22 cellular contexts compared by ENCODE assay signal in the genomic region with DNA sequence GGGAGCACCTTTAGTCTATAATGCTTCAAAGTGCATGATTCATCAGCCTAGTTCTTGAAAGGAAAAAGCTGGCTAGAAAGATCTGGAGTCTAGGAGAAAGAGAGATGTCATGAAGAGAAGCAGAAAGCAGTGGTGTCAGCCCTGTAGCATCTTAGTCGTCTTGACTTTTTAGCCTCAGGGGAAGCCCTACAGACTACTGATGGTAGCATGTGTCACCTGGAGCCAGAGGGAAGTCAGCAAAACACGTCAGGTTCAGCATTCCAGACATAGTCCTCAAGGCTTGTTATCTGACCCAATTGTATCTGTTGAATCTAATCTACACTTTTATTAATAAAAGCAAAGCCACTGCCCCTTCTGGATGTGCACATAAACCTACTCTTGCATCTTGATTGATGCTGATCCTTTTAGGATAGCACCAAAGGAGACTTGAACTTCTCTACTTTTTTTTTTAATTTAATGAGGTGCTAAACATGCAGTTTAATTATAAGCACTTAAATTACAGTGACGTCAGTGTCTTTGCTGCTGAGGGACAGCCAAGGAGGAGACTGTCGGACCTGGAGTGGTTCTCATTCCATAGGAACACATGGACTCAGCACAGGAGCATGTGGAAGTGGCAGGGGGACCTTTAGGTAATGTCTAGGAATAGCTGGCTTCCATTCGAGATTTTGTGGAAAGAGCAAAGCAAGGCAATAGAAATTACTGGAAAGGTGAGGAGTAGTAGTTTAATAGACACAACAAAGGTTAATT.
A peak's percentile ranks its signal among the peaks of the same experiment; 100 is the strongest.
DNase-seq lines count a peak whose midpoint lies in the region; ATAC-seq lines count a peak whose summit lies in the region.
"Had no signal": no experiment of that assay in that cellular context is flagged by ENCODE, and none has a peak within 500 bp of the region (broad histone marks: within the 10 kb centered on the region; RNA-seq: fewer than 3 reads in every experiment).

No MANE protein-coding gene starts in this region.

- no peak overlapping the region for H2BK15ac ChIP-seq in mesendoderm (replicated peaks; ENCODE audit: low read depth)

- DNase-seq in islet precursor cell (peak; percentile 81), mesendoderm (peak; percentile 40), trophoblast cell (peak; percentile 88 to 94)
- DNase-seq in activated naive CD4-positive, alpha-beta T cell treated with anti-CD3 and anti-CD28 coated beads, Interleukin-2, amount 50 U/mL, for 16 hours, result no peak
- DNase-seq: 8988T; ACHN; BE2C; C1 segment of cervical spinal cord; CD4-positive, alpha-beta memory T cell; CD4-positive, CD25-positive, alpha-beta regulatory T cell; CD8-positive, alpha-beta memory T cell; COR-L47; DMS 273 treated with DMSO at 0.1 percent for 48 hours; DMS153; DMS53; DMS79; DND-41; EL; GDM1 had no signal

- H4K12ac ChIP-seq in trophoblast cell (ENCODE audit: low read depth, low read length), result no peak overlapping the region

- H3K4me1 ChIP-seq in mesendoderm (ENCODE audit: control insufficient read depth, low read depth, low read length), result no peaks in the 10 kb centered on the region
- H3K4me1 ChIP-seq in trophoblast cell (ENCODE audit: control insufficient read depth in 1 of 2, insufficient read depth in 2 of 2, low read length in 2 of 2), result peaks cover 1 to 4% of the 10 kb centered on the region in 2 experiments
- H3K4me1 ChIP-seq: BE2C, BLaER1 had no signal

- H3K4me2 ChIP-seq in mesendoderm (ENCODE audit: low read length), result no peak overlapping the region
- no peak overlapping the region for H3K4me2 ChIP-seq in trophoblast cell (ENCODE audit: low read length)
- H3K4me2 ChIP-seq: BLaER1 had no signal

- H3K79me1 ChIP-seq in mesendoderm (ENCODE audit: low read length), result no peaks in the 10 kb centered on the region
- peaks cover 6% of the 10 kb centered on the region for H3K79me1 ChIP-seq in trophoblast cell (ENCODE audit: low read length)

- no peak overlapping the region for H3K4me3 ChIP-seq in mesendoderm (ENCODE audit: low read length)
- no peak overlapping the region for H3K4me3 ChIP-seq in trophoblast cell (ENCODE audit: low read depth, low read length)
- H3K4me3 ChIP-seq: BLaER1, GM12878 had no signal

- H2BK5ac ChIP-seq in mesendoderm (ENCODE audit: low read length), result no peak overlapping the region
- H2BK5ac ChIP-seq in trophoblast cell (ENCODE audit: low read depth, low read length, poor library complexity), result no peak overlapping the region

- no peak overlapping the region for H4K91ac ChIP-seq in trophoblast cell (ENCODE audit: low read depth, low read length)

- H3K23ac ChIP-seq in mesendoderm (ENCODE audit: low read length) (no peak overlapping the region), trophoblast cell (ENCODE audit: low read length) (no peak overlapping the region)

- H3K18ac ChIP-seq in mesendoderm (ENCODE audit: low read length), result no peak overlapping the region
- no peak overlapping the region for H3K18ac ChIP-seq in trophoblast cell (ENCODE audit: low read length)

- no peak overlapping the region for H4K5ac ChIP-seq in mesendoderm (ENCODE audit: low read length)

- H2BK120ac ChIP-seq in mesendoderm (ENCODE audit: low read depth, low read length) (no peak overlapping the region), trophoblast cell (ENCODE audit: insufficient read depth, low read length, poor library complexity) (no peak overlapping the region)

- no peak for ATAC-seq in GM21526 (IDR thresholded peaks at IDR 0.05; ENCODE audit: low FRiP score, unreplicated experiment)
- ATAC-seq: GM12878 had no signal

- no peaks in the 10 kb centered on the region for H3K9me3 ChIP-seq in trophoblast cell (ENCODE audit: insufficient read depth, low read depth, low read length)
- H3K9me3 ChIP-seq: BE2C, BLaER1 had no signal

- H2BK12ac ChIP-seq in trophoblast cell (ENCODE audit: low read length), result no peak overlapping the region

- WGBS in mesendoderm (ENCODE audit: extremely low coverage, insufficient coverage, low lambda C conversion rate), result no CpG with 5 or more reads among the region's 5 CpGs
- WGBS in trophoblast cell (ENCODE audit: extremely low coverage, insufficient coverage, insufficient read length), result no CpG with 5 or more reads among the region's 5 CpGs

- H3K27ac ChIP-seq in mesendoderm (ENCODE audit: low read depth, low read length) (no peak overlapping the region), trophoblast cell (ENCODE audit: low read depth, low read length) (peak overlapping the region; percentile 69)
- H3K27ac ChIP-seq: BLaER1 had no signal

- no peak overlapping the region for H2AK5ac ChIP-seq in mesendoderm (ENCODE audit: low read length)
- H2AK5ac ChIP-seq in trophoblast cell (ENCODE audit: low read length), result no peak overlapping the region

- no peak overlapping the region for H2AFZ ChIP-seq in trophoblast cell (ENCODE audit: insufficient read depth, low read length, poor library complexity)

- H3K36me3 ChIP-seq in mesendoderm (ENCODE audit: control insufficient read depth, insufficient read depth, low read length) (no peaks in the 10 kb centered on the region), trophoblast cell (ENCODE audit: control insufficient read depth in 1 of 2, insufficient read depth in 2 of 2, low read length in 2 of 2) (no peaks in the 10 kb centered on the region)
- H3K36me3 ChIP-seq: BE2C, BLaER1 had no signal

- no peak overlapping the region for H4K8ac ChIP-seq in mesendoderm (ENCODE audit: low read depth, low read length)
- no peak overlapping the region for H4K8ac ChIP-seq in trophoblast cell (ENCODE audit: low read depth, low read length)

- H3K27me3 ChIP-seq in mesendoderm (ENCODE audit: insufficient read depth, low read length, poor library complexity), result no peaks in the 10 kb centered on the region
- H3K27me3 ChIP-seq in trophoblast cell (ENCODE audit: insufficient read depth, low read length), result no peaks in the 10 kb centered on the region
- H3K27me3 ChIP-seq: BE2C, BLaER1 had no signal

- H3K9ac ChIP-seq in mesendoderm (ENCODE audit: low read length), result no peak overlapping the region
- H3K9ac ChIP-seq in trophoblast cell (ENCODE audit: low read length), result no peak overlapping the region
- H3K9ac ChIP-seq: BLaER1 had no signal

- no peak overlapping the region for H3K14ac ChIP-seq in trophoblast cell (ENCODE audit: low read length)

- no peak overlapping the region for H3K56ac ChIP-seq in mesendoderm (ENCODE audit: low read length)

- H3K79me2 ChIP-seq in mesendoderm (ENCODE audit: control insufficient read depth, insufficient read depth, low read length) (no peaks in the 10 kb centered on the region), trophoblast cell (ENCODE audit: control insufficient read depth, insufficient read depth, low read length, poor library complexity) (no peaks in the 10 kb centered on the region)

- H3K4ac ChIP-seq in mesendoderm (ENCODE audit: low read depth, low read length) (no peak overlapping the region), trophoblast cell (ENCODE audit: low read depth, low read length) (no peak overlapping the region)
